In the genomic region with DNA sequence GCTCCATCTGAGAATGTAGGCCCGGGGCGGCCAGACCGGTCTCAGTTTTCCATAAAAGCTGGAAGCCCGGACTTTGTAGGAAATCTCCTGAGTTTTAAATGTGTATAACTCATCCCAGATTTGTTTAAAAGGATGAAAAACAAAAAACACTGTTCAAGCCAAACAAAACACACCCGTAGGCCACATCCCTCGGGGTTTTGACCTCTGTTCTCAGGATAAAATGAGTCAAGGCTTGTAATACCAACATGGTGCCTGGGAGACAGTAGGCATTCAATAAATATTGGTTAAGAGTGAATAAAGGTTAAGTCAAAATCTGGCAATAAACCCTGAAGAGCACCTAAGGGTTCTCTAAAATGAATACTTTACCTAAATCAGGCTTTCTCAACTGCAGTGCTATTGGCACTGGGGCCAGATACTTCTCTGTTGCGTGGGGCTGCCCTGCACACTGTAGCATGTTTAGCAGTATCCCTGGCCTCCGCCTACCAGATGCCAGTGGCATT, we compare ENCODE assay signal across 25 cellular contexts.
"Had no signal": no experiment of that assay in that cellular context is flagged by ENCODE, and none has a peak within 500 bp of the region (broad histone marks: within the 10 kb centered on the region; RNA-seq: fewer than 3 reads in every experiment).

No MANE protein-coding gene starts in this region.

- H3K27ac Mint-ChIP-seq: activated CD8-positive, alpha-beta T cell treated with anti-CD3 and anti-CD28 coated beads, Interleukin-2, amount 10 ng/mL, durations not matched to agents 7 days and 5 days; activated naive CD4-positive, alpha-beta T cell treated with anti-CD3 and anti-CD28 coated beads, Interleukin-2, amount 50 U/mL, for 72 hours; activated T-helper 1 cell treated with anti-CD3 and anti-CD28 coated beads, Interleukin-12 subunit alpha, Interleukin-12 subunit beta, Interleukin-2, Interleukin-4 antibody, amounts not matched to agents 30 ng/mL and 10 ng/mL and 1 ng/mL, durations not matched to agents 14 hours and 24 hours and 36 hours; immature natural killer cell; mesothelial cell of epicardium; naive thymus-derived CD8-positive, alpha-beta T cell; T-cell; T-helper 2 cell treated with Interferon-gamma antibody and Interleukin-4, amounts not matched to agents 5 μg/mL and 100 μg/mL, for 36 hours had no signal

- FAIRE-seq: colon, frontal cortex, TTC549 had no signal

- DNase-seq: activated CD4-positive, alpha-beta T cell treated with anti-CD3 and anti-CD28 coated beads for 1 hour; activated CD4-positive, alpha-beta T cell treated with anti-CD3 and anti-CD28 coated beads, Interleukin-2, amount 50 U/mL, for 1 hour; activated CD8-positive, alpha-beta T cell treated with anti-CD3 and anti-CD28 coated beads, Interleukin-2, amount 10 ng/mL, durations not matched to agents 7 days and 5 days; aorta; esophagus squamous epithelium; glutamatergic neuron; immature natural killer cell; naive thymus-derived CD8-positive, alpha-beta T cell; ovary; spleen; stimulated activated CD4-positive, alpha-beta T cell treated with anti-CD3 and anti-CD28 coated beads, Interleukin-4, amount 100 ng/mL, for 24 hours; stimulated activated naive CD4-positive, alpha-beta T cell treated with Interleukin-2 at 50 U/mL for 16 hours; T-cell; upper lobe of right lung had no signal

- H3K4me3 Mint-ChIP-seq: activated CD8-positive, alpha-beta T cell treated with anti-CD3 and anti-CD28 coated beads, Interleukin-2, amount 10 ng/mL, durations not matched to agents 7 days and 5 days; activated T-helper 1 cell treated with anti-CD3 and anti-CD28 coated beads, Interleukin-12 subunit alpha, Interleukin-12 subunit beta, Interleukin-2, Interleukin-4 antibody, amounts not matched to agents 30 ng/mL and 10 ng/mL and 1 ng/mL, durations not matched to agents 14 hours and 24 hours and 36 hours; central memory CD8-positive, alpha-beta T cell; immature natural killer cell; mesothelial cell of epicardium; naive thymus-derived CD8-positive, alpha-beta T cell; neural progenitor cell; T-cell; T-helper 2 cell treated with Interferon-gamma antibody and Interleukin-4, amounts not matched to agents 5 μg/mL and 100 μg/mL, for 36 hours had no signal

- H3K36me3 Mint-ChIP-seq: activated naive CD4-positive, alpha-beta T cell treated with anti-CD3 and anti-CD28 coated beads, Interleukin-2, amount 50 U/mL, for 72 hours; immature natural killer cell; mesothelial cell of epicardium; naive thymus-derived CD8-positive, alpha-beta T cell; neural progenitor cell; T-cell had no signal

- H3K4me3 ChIP-seq: esophagus squamous epithelium, hepatocyte, neural progenitor cell, ovary, prostate gland, spleen, upper lobe of right lung had no signal

- H3K4me1 Mint-ChIP-seq: central memory CD8-positive, alpha-beta T cell; immature natural killer cell; naive thymus-derived CD8-positive, alpha-beta T cell; T-cell had no signal

- H3K9me3 Mint-ChIP-seq: activated naive CD4-positive, alpha-beta T cell treated with anti-CD3 and anti-CD28 coated beads, Interleukin-2, amount 50 U/mL, for 72 hours; activated T-helper 1 cell treated with anti-CD3 and anti-CD28 coated beads, Interleukin-12 subunit alpha, Interleukin-12 subunit beta, Interleukin-2, Interleukin-4 antibody, amounts not matched to agents 30 ng/mL and 10 ng/mL and 1 ng/mL, durations not matched to agents 14 hours and 24 hours and 36 hours; central memory CD8-positive, alpha-beta T cell; immature natural killer cell; mesothelial cell of epicardium; naive thymus-derived CD8-positive, alpha-beta T cell; neural progenitor cell; T-cell; T-helper 2 cell treated with Interferon-gamma antibody and Interleukin-4, amounts not matched to agents 5 μg/mL and 100 μg/mL, for 36 hours had no signal
